1 cellular context compared by ENCODE assay signal in genomic region chr10:87816842-87817178, GRCh38.
TF ChIP-seq lines count a peak whose summit lies in the region.

No MANE protein-coding gene starts in this region.

TF ChIP-seq in H1, 55 proteins besides CTCF, POLR2A, EP300 and RAD21:
- TF ChIP-seq GABPA (IDR thresholded peaks at IDR 0.05; ENCODE audit: borderline replicate concordance, insufficient read depth, low read length) (no peak), SRF (IDR thresholded peaks at IDR 0.05; ENCODE audit: low read depth, low read length) (no peak), SP1 (IDR thresholded peaks at IDR 0.05; ENCODE audit: low read depth, low read length) (no peak), TCF12 (IDR thresholded peaks at IDR 0.05; ENCODE audit: low read depth, low read length) (no peak), RNF2 (IDR thresholded peaks at IDR 0.05; ENCODE audit: borderline replicate concordance, low read depth, low read length, missing control alignments, poor library complexity, severe bottlenecking) (no peak), CREB1 (IDR thresholded peaks at IDR 0.05) (no peak), EZH2 (IDR thresholded peaks at IDR 0.05; ENCODE audit: low read depth, low read length, severe bottlenecking) (no peak), HDAC6 (IDR thresholded peaks at IDR 0.05; ENCODE audit: low read depth, low read length) (no peak), JUN (IDR thresholded peaks at IDR 0.05; ENCODE audit: low read depth, low read length) (no peak), FOSL1 (IDR thresholded peaks at IDR 0.05; ENCODE audit: insufficient read depth, low read depth, low read length) (no peak), GTF2F1 (IDR thresholded peaks at IDR 0.05; ENCODE audit: borderline replicate concordance, low read depth, low read length) (no peak), POU5F1 (IDR thresholded peaks at IDR 0.05; ENCODE audit: low read depth, low read length) (no peak), TEAD4 (IDR thresholded peaks at IDR 0.05; ENCODE audit: low read depth, low read length) (no peak), KDM1A (IDR thresholded peaks at IDR 0.05; ENCODE audit: borderline replicate concordance, low read length) (no peak), SIX5 (IDR thresholded peaks at IDR 0.05; ENCODE audit: low read depth, low read length) (no peak), SP4 (IDR thresholded peaks at IDR 0.05; ENCODE audit: low read length) (no peak)
